21 cellular contexts compared by ENCODE assay signal in the genomic region with DNA sequence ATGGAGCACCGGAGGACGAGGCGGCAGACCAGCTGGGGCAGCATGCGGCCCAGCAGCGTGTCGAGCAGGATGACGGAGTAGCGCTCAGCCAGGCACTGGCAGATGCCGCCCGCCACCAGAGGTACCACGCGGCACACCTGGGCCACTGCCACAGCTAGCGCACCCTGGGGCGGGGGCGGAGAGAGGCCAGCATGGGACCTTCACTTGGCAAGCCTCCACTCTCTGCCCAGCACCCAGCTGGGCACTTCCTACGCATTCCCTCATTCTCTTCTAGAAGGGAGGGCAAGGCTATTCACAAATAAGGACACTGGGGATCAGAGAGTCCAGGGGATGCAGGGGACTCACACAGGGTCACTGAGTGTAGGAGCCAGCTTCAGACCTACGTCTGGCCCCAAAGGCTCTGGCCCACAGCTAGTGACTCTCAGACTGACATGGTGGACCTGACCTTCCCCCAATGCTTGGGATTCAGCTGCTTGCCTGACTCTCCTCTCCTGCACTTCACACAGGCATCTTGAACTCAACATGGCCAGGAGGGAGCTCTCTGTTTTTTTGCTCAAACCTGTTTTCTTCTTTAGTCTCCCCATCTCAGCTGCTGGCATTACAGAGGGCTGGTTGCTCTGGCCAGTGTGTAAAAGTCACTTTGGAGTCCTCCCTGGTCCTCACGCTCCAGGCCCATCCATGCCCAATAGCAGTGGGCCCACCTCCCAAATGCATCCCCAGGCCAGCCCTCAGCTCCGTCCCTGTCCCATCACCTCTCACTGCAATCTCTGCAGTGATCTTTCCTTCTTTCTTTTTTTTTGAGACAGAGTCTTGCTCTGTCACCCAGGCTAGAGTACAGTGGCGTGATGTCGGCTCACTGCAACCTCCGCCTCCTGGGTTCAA. TPM values are rescaled to one million over a fixed set of nuclear protein-coding genes. Genes with fewer than 3 reads are reported as not detected.
"Had no signal": no experiment of that assay in that cellular context is flagged by ENCODE, and none has a peak within 500 bp of the region (broad histone marks: within the 10 kb centered on the region; RNA-seq: fewer than 3 reads in every experiment).

No MANE protein-coding gene starts in this region.

- H3K36me3 ChIP-seq: brain microvascular endothelial cell, WERI-Rb-1 had no signal

- H3K4me2 ChIP-seq: smooth muscle cell had no signal

- H3K9me3 ChIP-seq: esophagus muscularis mucosa had no signal

- H3K27me3 Mint-ChIP-seq: activated CD4-positive, alpha-beta memory T cell treated with anti-CD3 and anti-CD28 coated beads, Interleukin-2, amount 10 ng/mL, durations not matched to agents 7 days and 5 days; activated CD4-positive, alpha-beta T cell treated with anti-CD3 and anti-CD28 coated beads for 36 hours; stimulated activated naive CD8-positive, alpha-beta T cell treated with anti-CD3 and anti-CD28 coated beads, Interleukin-15, Interleukin-2, amounts not matched to agents 100 ng/mL and 50 ng/mL, for 24 hours had no signal

- H3K4me1 Mint-ChIP-seq: activated CD4-positive, alpha-beta T cell treated with anti-CD3 and anti-CD28 coated beads for 36 hours had no signal

- ATAC-seq: activated CD4-positive, alpha-beta T cell treated with anti-CD3 and anti-CD28 coated beads for 36 hours had no signal

- H3K4me3 Mint-ChIP-seq: activated CD4-positive, alpha-beta memory T cell treated with anti-CD3 and anti-CD28 coated beads, Interleukin-2, amount 10 ng/mL, durations not matched to agents 7 days and 5 days; activated CD4-positive, alpha-beta T cell treated with anti-CD3 and anti-CD28 coated beads for 36 hours; naive B cell; stimulated activated naive CD8-positive, alpha-beta T cell treated with anti-CD3 and anti-CD28 coated beads, Interleukin-15, Interleukin-2, amounts not matched to agents 100 ng/mL and 50 ng/mL, for 24 hours had no signal

- DNase-seq: activated CD4-positive, alpha-beta memory T cell treated with anti-CD3 and anti-CD28 coated beads, Interleukin-2, amount 10 ng/mL, durations not matched to agents 7 days and 5 days; activated CD4-positive, alpha-beta T cell treated with anti-CD3 and anti-CD28 coated beads for 36 hours; activated T-cell treated with anti-CD3 and anti-CD28 coated beads, Interleukin-2, amount 50 U/mL, for 48 hours; anterior cingulate cortex; brain microvascular endothelial cell; cortex of kidney; effector CD4-positive, alpha-beta T cell; hippocampal formation; kidney; naive B cell; posterior cingulate gyrus; stimulated activated CD4-positive, alpha-beta T cell treated with anti-CD3 and anti-CD28 coated beads, Interleukin-4, amount 100 ng/mL, for 4 hours; stimulated activated CD8-positive, alpha-beta memory T cell treated with anti-CD3 and anti-CD28 coated beads, Interleukin-4, amount 100 ng/mL, for 48 hours; T-helper 1 cell; WERI-Rb-1 had no signal

- H3K27me3 ChIP-seq: brain microvascular endothelial cell, esophagus muscularis mucosa had no signal

- H3K4me3 ChIP-seq: esophagus muscularis mucosa, smooth muscle cell had no signal

- H3K27ac Mint-ChIP-seq: activated CD4-positive, alpha-beta memory T cell treated with anti-CD3 and anti-CD28 coated beads, Interleukin-2, amount 10 ng/mL, durations not matched to agents 7 days and 5 days; activated CD4-positive, alpha-beta T cell treated with anti-CD3 and anti-CD28 coated beads for 36 hours; stimulated activated naive CD8-positive, alpha-beta T cell treated with anti-CD3 and anti-CD28 coated beads, Interleukin-15, Interleukin-2, amounts not matched to agents 100 ng/mL and 50 ng/mL, for 24 hours had no signal

- H3K27ac ChIP-seq: brain microvascular endothelial cell, WERI-Rb-1 had no signal

- H3K9me3 Mint-ChIP-seq: activated CD4-positive, alpha-beta memory T cell treated with anti-CD3 and anti-CD28 coated beads, Interleukin-2, amount 10 ng/mL, durations not matched to agents 7 days and 5 days; naive B cell; stimulated activated naive CD8-positive, alpha-beta T cell treated with anti-CD3 and anti-CD28 coated beads, Interleukin-15, Interleukin-2, amounts not matched to agents 100 ng/mL and 50 ng/mL, for 24 hours had no signal

RNA-seq across cellular contexts. Expression of gene SFTPB, which starts 4.1 kb away (rescaled TPM):
- total RNA-seq: activated CD4-positive, alpha-beta memory T cell treated with anti-CD3 and anti-CD28 coated beads, Interleukin-2, amount 10 ng/mL, durations not matched to agents 7 days and 5 days; activated CD4-positive, alpha-beta T cell treated with anti-CD3 and anti-CD28 coated beads for 36 hours; lower leg skin; mononuclear cell; smooth muscle cell had no signal
- polyA plus RNA-seq: smooth muscle cell had no signal

RNA-seq across cellular contexts. Expression of gene GNLY, which starts 30.2 kb away (rescaled TPM):
- total RNA-seq: smooth muscle cell, temporal lobe had no signal
- polyA plus RNA-seq: smooth muscle cell had no signal
